ENCODE assay signal across 15 cellular contexts in the genomic region with DNA sequence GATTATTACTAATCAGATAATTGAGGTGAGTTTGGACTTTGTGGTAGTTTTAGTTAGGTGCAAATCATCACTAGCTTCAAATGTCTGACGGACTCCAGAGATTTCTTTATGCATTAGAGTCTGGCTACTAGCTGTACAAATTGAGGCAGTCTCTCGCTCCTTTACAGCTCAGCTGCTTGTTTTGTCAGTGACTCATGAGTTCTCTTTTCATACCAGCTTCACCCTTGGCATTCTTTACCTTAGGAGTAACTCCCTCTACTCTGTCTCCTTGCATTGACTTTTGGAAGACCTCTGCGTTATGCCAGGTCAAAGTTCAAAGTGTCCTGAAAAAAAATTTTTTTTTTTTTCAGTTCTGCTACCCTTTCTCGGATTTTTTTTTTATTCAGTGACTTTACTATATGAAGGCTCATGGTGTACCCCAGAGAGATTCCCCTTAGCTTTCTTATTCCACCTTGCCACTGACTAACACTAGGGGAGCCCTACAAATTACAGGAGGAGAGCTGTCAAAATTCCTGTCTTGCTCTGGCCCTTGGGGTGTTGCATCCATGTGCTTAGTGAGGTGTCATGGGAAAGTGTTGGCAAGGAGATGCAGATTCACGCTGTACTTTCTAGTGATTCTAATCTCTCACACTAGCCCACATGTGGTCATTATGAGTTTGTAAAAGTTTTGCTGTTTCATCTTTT.
DNase-seq lines count a peak whose midpoint lies in the region; ATAC-seq and TF ChIP-seq lines count a peak whose summit lies in the region.
"Had no signal": no experiment of that assay in that cellular context is flagged by ENCODE, and none has a peak within 500 bp of the region (broad histone marks: within the 10 kb centered on the region; RNA-seq: fewer than 3 reads in every experiment).

No MANE protein-coding gene starts in this region.

- H3K79me2 ChIP-seq in Loucy (ENCODE audit: insufficient read depth, low read length) (no peaks in the 10 kb centered on the region), mammary epithelial cell (ENCODE audit: insufficient read depth, low read length) (no peaks in the 10 kb centered on the region), hepatocyte (no peaks in the 10 kb centered on the region)

- TF ChIP-seq CTCF in Loucy (conservative IDR thresholded peaks at IDR 0.05; ENCODE audit: low read length) (peak; percentile 25; the same call in 1 of the 2 replicates), mammary epithelial cell (conservative IDR thresholded peaks at IDR 0.05 in 1 of 2, IDR thresholded peaks at IDR 0.05 in 1 of 2; ENCODE audit: extremely low read depth in 1 of 2, insufficient read depth in 1 of 2, low read depth in 1 of 2, low read length in 2 of 2) (peak; percentile 35 to 37), hepatocyte (IDR thresholded peaks at IDR 0.05; ENCODE audit: poor library complexity) (no peak), mucosa of descending colon (IDR thresholded peaks at IDR 0.05) (no peak)

- H4K20me1 ChIP-seq in Loucy (ENCODE audit: insufficient read depth, low read length, poor library complexity, severe bottlenecking) (no peaks in the 10 kb centered on the region), mammary epithelial cell (ENCODE audit: insufficient read depth, low read length) (no peaks in the 10 kb centered on the region), hepatocyte (ENCODE audit: insufficient read depth, poor library complexity, severe bottlenecking) (no peaks in the 10 kb centered on the region)
- H4K20me1 ChIP-seq: BLaER1 treated with 17β-estradiol and CSF1 and Interleukin-3, amounts not matched to agents 10 nM and 100 nM had no signal

- intact Hi-C loops in mammary epithelial cell (cut with micrococcal nuclease) (loop anchor here (5.0 kb wide), 1 partner anchor 150 kb away; no protein-coding TSS in a partner anchor), mucosa of descending colon (cut with DNase I, micrococcal nuclease) (no loop called here)

- H3K9me3 ChIP-seq in Loucy (ENCODE audit: insufficient read depth, low read depth, low read length) (no peaks in the 10 kb centered on the region), mammary epithelial cell (replicated peaks; ENCODE audit: insufficient read depth, low read length) (no peaks in the 10 kb centered on the region), hepatocyte (ENCODE audit: low read depth) (no peaks in the 10 kb centered on the region), mucosa of descending colon (no peaks in the 10 kb centered on the region)
- H3K9me3 ChIP-seq: adrenal gland, HAP-1 had no signal

- in situ Hi-C loops in mammary epithelial cell (cut with MboI; ENCODE audit: low sequenced_read_pairs in 2 of 2): no loop called here

- H3K27ac ChIP-seq in mammary epithelial cell (ENCODE audit: insufficient read depth, low read depth, low read length) (no peak overlapping the region), hepatocyte (no peak overlapping the region)
- H3K27ac ChIP-seq: adrenal gland; BLaER1 treated with 17β-estradiol and CSF1 and Interleukin-3, amounts not matched to agents 10 nM and 100 nM had no signal

- H3K4me3 ChIP-seq in Loucy (ENCODE audit: low read length, poor library complexity, severe bottlenecking) (no peak overlapping the region), mammary epithelial cell (replicated peaks in 1 of 3; ENCODE audit: insufficient read depth in 1 of 3, low read depth in 2 of 3, low read length in 3 of 3) (no peak overlapping the region), hepatocyte (no peak overlapping the region), mucosa of descending colon (no peak overlapping the region)
- H3K4me3 ChIP-seq: adrenal gland; BLaER1 treated with 17β-estradiol and CSF1 and Interleukin-3, amounts not matched to agents 10 nM and 100 nM; HAP-1 had no signal

- dilution Hi-C loops in mammary epithelial cell (cut with HindIII; ENCODE audit: low sequenced_read_pairs): no loop called here

- no peaks in the 10 kb centered on the region for H3K36me3 ChIP-seq in Loucy (ENCODE audit: insufficient read depth, low read length)
- H3K36me3 ChIP-seq in mammary epithelial cell (ENCODE audit: insufficient read depth, low read length): no peaks in the 10 kb centered on the region
- no peaks in the 10 kb centered on the region for H3K36me3 ChIP-seq in hepatocyte (replicated peaks; ENCODE audit: insufficient read depth, low read depth)
- H3K36me3 ChIP-seq in mucosa of descending colon (ENCODE audit: low read depth): no peaks in the 10 kb centered on the region
- H3K36me3 ChIP-seq: adrenal gland; BLaER1 treated with 17β-estradiol and CSF1 and Interleukin-3, amounts not matched to agents 10 nM and 100 nM; HAP-1 had no signal

- no peaks in the 10 kb centered on the region for H3K4me1 ChIP-seq in Loucy (ENCODE audit: insufficient read depth, low read length, poor library complexity, severe bottlenecking)
- H3K4me1 ChIP-seq in mammary epithelial cell (ENCODE audit: insufficient read depth, low read length): peaks cover 16% of the 10 kb centered on the region
- H3K4me1 ChIP-seq in hepatocyte (ENCODE audit: insufficient read depth): no peaks in the 10 kb centered on the region
- H3K4me1 ChIP-seq in mucosa of descending colon (ENCODE audit: low read depth): no peaks in the 10 kb centered on the region
- H3K4me1 ChIP-seq: adrenal gland, HAP-1 had no signal

- BruUV-seq in mammary epithelial cell (replicated peaks; lab: Mats Ljungman, UMichigan): no TSS peak

- CTCF ChIA-PET in mammary epithelial cell (lab: Charles Lee; ENCODE audit: low non-redundant PET): interaction anchor here (0.7 kb wide), 2 partner anchors 10 to 185 kb away, joined by 3 to 6 read pairs; no protein-coding TSS in a partner anchor

- WGBS in mammary epithelial cell (ENCODE audit: low coverage, missing lambda C conversion rate): 55% methylated on average over 5 of the region's 5 CpGs
- 63% methylated on average over 5 of the region's 5 CpGs for WGBS in hepatocyte (ENCODE audit: low lambda C conversion rate, missing lambda C conversion rate)

- H2AFZ ChIP-seq in Loucy (ENCODE audit: low read length) (no peak overlapping the region), mammary epithelial cell (ENCODE audit: low read depth, low read length) (no peak overlapping the region), hepatocyte (no peak overlapping the region)

- no peak overlapping the region for H3K4me2 ChIP-seq in Loucy (ENCODE audit: low read depth, low read length, poor library complexity, severe bottlenecking)
- no peak overlapping the region for H3K4me2 ChIP-seq in mammary epithelial cell (ENCODE audit: insufficient read depth, low read depth, low read length)
- H3K4me2 ChIP-seq in hepatocyte: no peak overlapping the region
- H3K4me2 ChIP-seq: BLaER1 treated with 17β-estradiol and CSF1 and Interleukin-3, amounts not matched to agents 10 nM and 100 nM had no signal

- no peak for ATAC-seq in mucosa of descending colon
- ATAC-seq: stimulated activated naive CD8-positive, alpha-beta T cell treated with anti-CD3 and anti-CD28 coated beads, Interleukin-15, amount 100 ng/mL, for 72 hours had no signal

- DNase-seq in mammary epithelial cell (peak; percentile 67), hepatocyte (ENCODE audit: low spot score) (peak; percentile 18), smooth muscle cell of the brain vasculature (ENCODE audit: low read depth, low spot score) (peak; percentile 32), mucosa of descending colon (no peak), UCSD-AML1 (lab: John Stamatoyannopoulos, UW; ENCODE audit: unreplicated experiment) (no peak)
- no peak for DNase-seq in effector CD4-positive, alpha-beta T cell
- DNase-seq: activated CD4-positive, alpha-beta T cell treated with anti-CD3 and anti-CD28 coated beads, Interleukin-2, amount 50 U/mL, for 48 hours; adrenal gland; DMS79; NCI-H1105 treated with DMSO at 0.1 percent for 48 hours; posterior cingulate gyrus; stimulated activated naive CD8-positive, alpha-beta T cell treated with anti-CD3 and anti-CD28 coated beads, Interleukin-15, amount 100 ng/mL, for 72 hours had no signal

- H3K27me3 ChIP-seq in Loucy (ENCODE audit: insufficient read depth, low read length, poor library complexity, severe bottlenecking) (no peaks in the 10 kb centered on the region), mammary epithelial cell (ENCODE audit: insufficient read depth, low read length) (no peaks in the 10 kb centered on the region), hepatocyte (no peaks in the 10 kb centered on the region)
- H3K27me3 ChIP-seq: adrenal gland; BLaER1 treated with 17β-estradiol and CSF1 and Interleukin-3, amounts not matched to agents 10 nM and 100 nM had no signal

- no peaks in the 10 kb centered on the region for H3F3A ChIP-seq in Loucy (ENCODE audit: low read depth)

- H3K9ac ChIP-seq in Loucy (ENCODE audit: low read depth, low read length, poor library complexity, severe bottlenecking) (no peak overlapping the region), mammary epithelial cell (ENCODE audit: insufficient read depth, low read length) (no peak overlapping the region)
- H3K9ac ChIP-seq: BLaER1 treated with 17β-estradiol and CSF1 and Interleukin-3, amounts not matched to agents 10 nM and 100 nM had no signal

- H3K9me2 ChIP-seq in Loucy (replicated peaks; ENCODE audit: low read depth, low read length) (no peaks in the 10 kb centered on the region), hepatocyte (replicated peaks; ENCODE audit: insufficient read depth) (no peaks in the 10 kb centered on the region)

Comparison
In these comparisons a context has a peak if more than half of its experiments do, and no peak if none do; other contexts are left out.
1. CTCF ChIP-seq: peak in Loucy (single experiment) and mammary epithelial cell (2 of 2); none in hepatocyte (single experiment) and mucosa of descending colon (single experiment).
2. DNase-seq: peak in mammary epithelial cell (single experiment), hepatocyte (single experiment) and smooth muscle cell of the brain vasculature (single experiment); none in mucosa of descending colon (0 of 3), UCSD-AML1 (single experiment) and effector CD4-positive, alpha-beta T cell (single experiment).